18 cellular contexts compared by ENCODE assay signal in genomic region chr21:42089093-42089631, GRCh38. TPM values are rescaled to one million over a fixed set of nuclear protein-coding genes. Genes with fewer than 3 reads are reported as not detected.
DNase-seq lines count a peak whose midpoint lies in the region; ATAC-seq and TF ChIP-seq lines count a peak whose summit lies in the region.
"Had no signal": no experiment of that assay in that cellular context is flagged by ENCODE, and none has a peak within 500 bp of the region (broad histone marks: within the 10 kb centered on the region; RNA-seq: fewer than 3 reads in every experiment).

No MANE protein-coding gene starts in this region.

- H3K27me3 ChIP-seq in CD8-positive, alpha-beta memory T cell (ENCODE audit: insufficient read depth, low read length, poor library complexity, severe bottlenecking), result no peaks in the 10 kb centered on the region
- H3K27me3 ChIP-seq in adrenal gland, result no peaks in the 10 kb centered on the region
- H3K27me3 ChIP-seq in esophagus muscularis mucosa, result peaks cover 0 to 25% (median 2%) of the 10 kb centered on the region in 4 donors
- H3K27me3 ChIP-seq: suprapubic skin had no signal

- H3K9me3 Mint-ChIP-seq in activated naive CD4-positive, alpha-beta T cell treated with anti-CD3 and anti-CD28 coated beads for 36 hours, result no peaks in the 10 kb centered on the region
- H3K9me3 Mint-ChIP-seq in CD8-positive, alpha-beta memory T cell, result peaks cover 0 to 2% (median 0%) of the 10 kb centered on the region in 5 donors
- H3K9me3 Mint-ChIP-seq: IgD-negative memory B cell had no signal

- H3K27ac Mint-ChIP-seq in activated naive CD4-positive, alpha-beta T cell treated with anti-CD3 and anti-CD28 coated beads for 36 hours, result no peak overlapping the region
- H3K27ac Mint-ChIP-seq in CD8-positive, alpha-beta memory T cell, result peak overlapping the region in 6 of 8 donors; percentile 5 to 59 (median 35)
- no peak overlapping the region for H3K27ac Mint-ChIP-seq in T-helper 17 cell
- H3K27ac Mint-ChIP-seq: IgD-negative memory B cell had no signal

- peak; percentile 62 for ATAC-seq in mucosa of descending colon
- no peak for ATAC-seq in GM21619 (IDR thresholded peaks at IDR 0.05; ENCODE audit: unreplicated experiment)
- ATAC-seq in T-helper 17 cell, result no peak
- ATAC-seq: foreskin keratinocyte had no signal

- H3K4me3 ChIP-seq in CD8-positive, alpha-beta memory T cell (ENCODE audit: low read length), result no peak overlapping the region
- no peak overlapping the region for H3K4me3 ChIP-seq in adrenal gland
- no peak overlapping the region for H3K4me3 ChIP-seq in mucosa of descending colon
- no peak overlapping the region for H3K4me3 ChIP-seq in esophagus muscularis mucosa
- H3K4me3 ChIP-seq: suprapubic skin had no signal

- WGBS in adrenal gland, 4 donors, result 52 to 66% (median 63%) methylated on average over 6 to 12 of the region's 12 CpGs
- WGBS in esophagus muscularis mucosa, result 77% methylated on average over 11 of the region's 12 CpGs

- CTCF ChIA-PET in activated naive CD4-positive, alpha-beta T cell treated with anti-CD3 and anti-CD28 coated beads for 36 hours (lab: Charles Lee), result interaction anchor here (1.8 kb wide), 1 partner anchor 19 kb away, joined by 8 read pairs; no protein-coding TSS in a partner anchor
- CTCF ChIA-PET in CD8-positive, alpha-beta memory T cell (lab: Charles Lee), result interaction anchor here (1.2 kb wide), 1 partner anchor 18 kb away, joined by 3 read pairs; no protein-coding TSS in a partner anchor

- H3K4me1 ChIP-seq in CD8-positive, alpha-beta memory T cell (ENCODE audit: insufficient read depth, low read length), result peaks cover 20% of the 10 kb centered on the region
- no peaks in the 10 kb centered on the region for H3K4me1 ChIP-seq in adrenal gland (replicated peaks in 1 of 2)
- peaks cover 14% of the 10 kb centered on the region for H3K4me1 ChIP-seq in mucosa of descending colon (ENCODE audit: low read depth)
- no peaks in the 10 kb centered on the region for H3K4me1 ChIP-seq in esophagus muscularis mucosa
- H3K4me1 ChIP-seq: foreskin keratinocyte had no signal

- TF ChIP-seq CTCF in adrenal gland (IDR thresholded peaks at IDR 0.05) (no peak), mucosa of descending colon (IDR thresholded peaks at IDR 0.05) (no peak), esophagus muscularis mucosa (IDR thresholded peaks at IDR 0.05) (no peak)

- H3K9me3 ChIP-seq in CD8-positive, alpha-beta memory T cell (ENCODE audit: low read length), result no peaks in the 10 kb centered on the region
- H3K9me3 ChIP-seq in adrenal gland (replicated peaks in 1 of 3) (no peaks in the 10 kb centered on the region), mucosa of descending colon (no peaks in the 10 kb centered on the region), esophagus muscularis mucosa (peaks cover 0 to 4% (median 0%) of the 10 kb centered on the region in 4 donors), T-helper 17 cell (ENCODE audit: control insufficient read depth, low read length, poor library complexity, severe bottlenecking) (no peaks in the 10 kb centered on the region)
- H3K9me3 ChIP-seq: suprapubic skin had no signal

- POLR2A ChIA-PET in CD8-positive, alpha-beta memory T cell (lab: Charles Lee), result no interaction called here

- no peaks in the 10 kb centered on the region for H3K36me3 ChIP-seq in CD8-positive, alpha-beta memory T cell (ENCODE audit: insufficient read depth, low read length)
- H3K36me3 ChIP-seq in adrenal gland (replicated peaks in 1 of 2) (no peaks in the 10 kb centered on the region), mucosa of descending colon (ENCODE audit: low read depth) (no peaks in the 10 kb centered on the region), esophagus muscularis mucosa (no peaks in the 10 kb centered on the region)
- H3K36me3 ChIP-seq: suprapubic skin had no signal

- peaks cover 10% of the 10 kb centered on the region for H3K4me1 Mint-ChIP-seq in activated naive CD4-positive, alpha-beta T cell treated with anti-CD3 and anti-CD28 coated beads for 36 hours (ENCODE audit: low read depth)
- peaks cover 7 to 22% (median 16%) of the 10 kb centered on the region in 3 donors for H3K4me1 Mint-ChIP-seq in CD8-positive, alpha-beta memory T cell
- peaks cover 15% of the 10 kb centered on the region for H3K4me1 Mint-ChIP-seq in T-helper 17 cell

- no peaks in the 10 kb centered on the region for H3K27me3 Mint-ChIP-seq in activated naive CD4-positive, alpha-beta T cell treated with anti-CD3 and anti-CD28 coated beads for 36 hours (ENCODE audit: low read depth)
- peaks cover 10 to 11% of the 10 kb centered on the region in 2 donors for H3K27me3 Mint-ChIP-seq in CD8-positive, alpha-beta memory T cell
- H3K27me3 Mint-ChIP-seq in T-helper 17 cell, result peaks cover 11% of the 10 kb centered on the region

- H3K4me3 Mint-ChIP-seq in activated naive CD4-positive, alpha-beta T cell treated with anti-CD3 and anti-CD28 coated beads for 36 hours, result no peak overlapping the region
- peak overlapping the region in 4 of 7 donors; percentile 11 to 71 (median 58) for H3K4me3 Mint-ChIP-seq in CD8-positive, alpha-beta memory T cell
- H3K4me3 Mint-ChIP-seq in T-helper 17 cell, result no peak overlapping the region
- H3K4me3 Mint-ChIP-seq: IgD-negative memory B cell had no signal

- no peak for TF ChIP-seq POLR2A in adrenal gland (IDR thresholded peaks at IDR 0.05)
- no peak for TF ChIP-seq POLR2A in esophagus muscularis mucosa (IDR thresholded peaks at IDR 0.05; ENCODE audit: low read depth)

- intact Hi-C loops in activated naive CD4-positive, alpha-beta T cell treated with anti-CD3 and anti-CD28 coated beads for 36 hours (cut with micrococcal nuclease), result no loop called here
- intact Hi-C loops in adrenal gland (cut with DNase I) (no loop called here), mucosa of descending colon (cut with DNase I, micrococcal nuclease) (no loop called here), esophagus muscularis mucosa (cut with DNase I) (no loop called here)

- H3K36me3 Mint-ChIP-seq in activated naive CD4-positive, alpha-beta T cell treated with anti-CD3 and anti-CD28 coated beads for 36 hours (ENCODE audit: low read depth), result no peaks in the 10 kb centered on the region
- H3K36me3 Mint-ChIP-seq in CD8-positive, alpha-beta memory T cell, result peaks cover 0 to 2% (median 0%) of the 10 kb centered on the region in 3 donors
- peaks cover 10% of the 10 kb centered on the region for H3K36me3 Mint-ChIP-seq in T-helper 17 cell (ENCODE audit: low read depth)
- H3K36me3 Mint-ChIP-seq: IgD-negative memory B cell had no signal

- no peak for TF ChIP-seq EP300 in esophagus muscularis mucosa (IDR thresholded peaks at IDR 0.05)

- no peak overlapping the region for H3K27ac ChIP-seq in CD8-positive, alpha-beta memory T cell (ENCODE audit: low read depth, low read length)
- H3K27ac ChIP-seq in adrenal gland, result peak overlapping the region in 1 of 5 donors; percentile 40
- no peak overlapping the region for H3K27ac ChIP-seq in esophagus muscularis mucosa (replicated peaks in 1 of 4)
- H3K27ac ChIP-seq: foreskin keratinocyte, suprapubic skin had no signal

- DNase-seq in activated naive CD4-positive, alpha-beta T cell treated with anti-CD3 and anti-CD28 coated beads for 36 hours, result peak; percentile 24
- DNase-seq in activated naive CD4-positive, alpha-beta T cell treated with anti-CD3 and anti-CD28 coated beads, Interleukin-2, amount 50 U/mL, for 16 hours, result no peak
- peak in 2 of 5 donors; percentile 15 to 21 for DNase-seq in CD8-positive, alpha-beta memory T cell
- peak in 5 of 7 donors; percentile 38 to 68 (median 53) for DNase-seq in adrenal gland
- peak in 2 of 3 donors; percentile 40 to 50 for DNase-seq in mucosa of descending colon
- DNase-seq in esophagus muscularis mucosa (ENCODE audit: extremely low spot score), result no peak
- DNase-seq in T-helper 17 cell, result no peak
- DNase-seq: Calu3, foreskin keratinocyte, left cardiac atrium, NCI-H2081, NCI-H526 had no signal

RNA-seq across cellular contexts. Expression of gene UMODL1, which starts 18.0 kb away (rescaled TPM):
- total RNA-seq in activated naive CD4-positive, alpha-beta T cell treated with anti-CD3 and anti-CD28 coated beads for 36 hours, result not detected
- total RNA-seq in CD8-positive, alpha-beta memory T cell, result under 1 TPM in 1 of 2 experiments, not detected in 1; 0.07 TPM
- polyA plus RNA-seq in CD8-positive, alpha-beta memory T cell, result not detected
- total RNA-seq in adrenal gland, result under 1 TPM in 1 of 8 donors, not detected in 7; 0.10 TPM
- polyA plus RNA-seq in adrenal gland, result under 1 TPM in 1 of 3 donors, not detected in 2; 0.79 TPM
- under 1 TPM; 0.14 to 0.90 (median 0.16) TPM for total RNA-seq in mucosa of descending colon
- under 1 TPM in 1 of 4 donors, not detected in 3; 0.13 TPM for total RNA-seq in esophagus muscularis mucosa
- total RNA-seq in T-helper 17 cell, result under 1 TPM; 0.23 to 0.99 TPM
- total RNA-seq: Calu3, foreskin keratinocyte, G401, left cardiac atrium, mucosa of gallbladder, SK-MEL-5 had no signal
- polyA plus RNA-seq: foreskin keratinocyte had no signal

Comparison
In these comparisons a context has a peak if more than half of its experiments do, and no peak if none do; other contexts are left out.
1. DNase-seq: peak in activated naive CD4-positive, alpha-beta T cell treated with anti-CD3 and anti-CD28 coated beads for 36 hours (single experiment), adrenal gland (5 of 7) and mucosa of descending colon (2 of 3); none in activated naive CD4-positive, alpha-beta T cell treated with anti-CD3 and anti-CD28 coated beads, Interleukin-2, amount 50 U/mL, for 16 hours (single experiment), esophagus muscularis mucosa (single experiment) and T-helper 17 cell (0 of 3).
2. H3K27ac Mint-ChIP-seq: peak in CD8-positive, alpha-beta memory T cell (6 of 8); none in activated naive CD4-positive, alpha-beta T cell treated with anti-CD3 and anti-CD28 coated beads for 36 hours (single experiment) and T-helper 17 cell (single experiment).
3. H3K4me3 Mint-ChIP-seq: peak in CD8-positive, alpha-beta memory T cell (4 of 7); none in activated naive CD4-positive, alpha-beta T cell treated with anti-CD3 and anti-CD28 coated beads for 36 hours (single experiment) and T-helper 17 cell (single experiment).